ENCODE assay signal across 16 cellular contexts in genomic region chr20:59151820-59152219, GRCh38. TPM values are rescaled to one million over a fixed set of nuclear protein-coding genes. Genes with fewer than 3 reads are reported as not detected.
DNase-seq lines count a peak whose midpoint lies in the region; ATAC-seq lines count a peak whose summit lies in the region.
"Had no signal": no experiment of that assay in that cellular context is flagged by ENCODE, and none has a peak within 500 bp of the region (broad histone marks: within the 10 kb centered on the region; RNA-seq: fewer than 3 reads in every experiment).

No MANE protein-coding gene starts in this region.

- intact Hi-C loops in activated CD4-positive, alpha-beta T cell treated with anti-CD3 and anti-CD28 coated beads, Interleukin-2, amount 10 ng/mL, durations not matched to agents 24 days and 14 days (cut with micrococcal nuclease) = loop anchor here (5.0 kb wide), 1 partner anchor 120 kb away; the partner anchor contains the start of gene ATP5F1E

- H3K4me1 Mint-ChIP-seq in activated CD4-positive, alpha-beta T cell treated with anti-CD3 and anti-CD28 coated beads, Interleukin-2, amount 10 ng/mL, durations not matched to agents 24 days and 14 days = peaks cover 59% of the 10 kb centered on the region
- peaks cover 5 to 23% (median 11%) of the 10 kb centered on the region in 3 donors for H3K4me1 Mint-ChIP-seq in IgD-negative memory B cell
- H3K4me1 Mint-ChIP-seq in activated naive CD4-positive, alpha-beta T cell treated with anti-CD3 and anti-CD28 coated beads, Interleukin-2, amount 50 U/mL, for 24 hours = peaks cover 95% of the 10 kb centered on the region
- peaks cover 56 to 60% of the 10 kb centered on the region in 2 donors for H3K4me1 Mint-ChIP-seq in natural killer cell treated with Interleukin-12 subunit alpha and Interleukin-12 subunit beta and Interleukin-15 and Interleukin-18, amount 100 ng/mL, for 72 hours (ENCODE audit: low read depth in 2 of 2)

- H3K27ac Mint-ChIP-seq in activated CD4-positive, alpha-beta T cell treated with anti-CD3 and anti-CD28 coated beads, Interleukin-2, amount 10 ng/mL, durations not matched to agents 24 days and 14 days = peak overlapping the region; percentile 17
- H3K27ac Mint-ChIP-seq in IgD-negative memory B cell = peak overlapping the region in 2 of 3 donors; percentile 64 to 76
- peak overlapping the region; percentile 86 for H3K27ac Mint-ChIP-seq in activated naive CD4-positive, alpha-beta T cell treated with anti-CD3 and anti-CD28 coated beads, Interleukin-2, amount 50 U/mL, for 24 hours
- peak overlapping the region; percentile 8 to 26 for H3K27ac Mint-ChIP-seq in natural killer cell treated with Interleukin-12 subunit alpha and Interleukin-12 subunit beta and Interleukin-15 and Interleukin-18, amount 100 ng/mL, for 72 hours
- H3K27ac Mint-ChIP-seq: type B pancreatic cell had no signal

- no peak for DNase-seq in activated CD4-positive, alpha-beta T cell treated with anti-CD3 and anti-CD28 coated beads, Interleukin-2, amount 10 ng/mL, durations not matched to agents 24 days and 14 days
- DNase-seq in activated CD4-positive, alpha-beta T cell treated with anti-CD3 and anti-CD28 coated beads, Interleukin-2, amount 50 U/mL, for 4 hours = no peak
- DNase-seq in natural killer cell treated with Interleukin-12 subunit alpha and Interleukin-12 subunit beta and Interleukin-15 and Interleukin-18, amount 100 ng/mL, for 72 hours (ENCODE audit: low spot score) = no peak
- DNase-seq in MV-4-11 (lab: John Stamatoyannopoulos, UW) (no peak), HPDE6-E6E7 (ENCODE audit: extremely low spot score) (no peak)
- DNase-seq: left colon, NCI-H2029, NCI-H446 treated with DMSO at 0.1 percent for 48 hours, sigmoid colon, T1000 had no signal

- H3K9me3 Mint-ChIP-seq in activated CD4-positive, alpha-beta T cell treated with anti-CD3 and anti-CD28 coated beads, Interleukin-2, amount 10 ng/mL, durations not matched to agents 24 days and 14 days = no peaks in the 10 kb centered on the region
- peaks cover 0 to 3% (median 0%) of the 10 kb centered on the region in 3 donors for H3K9me3 Mint-ChIP-seq in IgD-negative memory B cell
- no peaks in the 10 kb centered on the region for H3K9me3 Mint-ChIP-seq in activated naive CD4-positive, alpha-beta T cell treated with anti-CD3 and anti-CD28 coated beads, Interleukin-2, amount 50 U/mL, for 24 hours
- H3K9me3 Mint-ChIP-seq in natural killer cell treated with Interleukin-12 subunit alpha and Interleukin-12 subunit beta and Interleukin-15 and Interleukin-18, amount 100 ng/mL, for 72 hours = no peaks in the 10 kb centered on the region
- H3K9me3 Mint-ChIP-seq: type B pancreatic cell had no signal

- peaks cover 4% of the 10 kb centered on the region for H3K36me3 Mint-ChIP-seq in activated CD4-positive, alpha-beta T cell treated with anti-CD3 and anti-CD28 coated beads, Interleukin-2, amount 10 ng/mL, durations not matched to agents 24 days and 14 days (ENCODE audit: low read depth)
- no peaks in the 10 kb centered on the region for H3K36me3 Mint-ChIP-seq in IgD-negative memory B cell
- H3K36me3 Mint-ChIP-seq in activated naive CD4-positive, alpha-beta T cell treated with anti-CD3 and anti-CD28 coated beads, Interleukin-2, amount 50 U/mL, for 24 hours = peaks cover 2% of the 10 kb centered on the region
- peaks cover 1% of the 10 kb centered on the region for H3K36me3 Mint-ChIP-seq in natural killer cell treated with Interleukin-12 subunit alpha and Interleukin-12 subunit beta and Interleukin-15 and Interleukin-18, amount 100 ng/mL, for 72 hours
- H3K36me3 Mint-ChIP-seq: type B pancreatic cell had no signal

- H3K4me3 Mint-ChIP-seq in activated CD4-positive, alpha-beta T cell treated with anti-CD3 and anti-CD28 coated beads, Interleukin-2, amount 10 ng/mL, durations not matched to agents 24 days and 14 days = no peak overlapping the region
- H3K4me3 Mint-ChIP-seq in IgD-negative memory B cell = no peak overlapping the region
- peak overlapping the region; percentile 53 for H3K4me3 Mint-ChIP-seq in activated naive CD4-positive, alpha-beta T cell treated with anti-CD3 and anti-CD28 coated beads, Interleukin-2, amount 50 U/mL, for 24 hours
- no peak overlapping the region for H3K4me3 Mint-ChIP-seq in natural killer cell treated with Interleukin-12 subunit alpha and Interleukin-12 subunit beta and Interleukin-15 and Interleukin-18, amount 100 ng/mL, for 72 hours
- H3K4me3 Mint-ChIP-seq: type B pancreatic cell had no signal

- peak; percentile 71 for ATAC-seq in natural killer cell treated with Interleukin-12 subunit alpha and Interleukin-12 subunit beta and Interleukin-15 and Interleukin-18, amount 100 ng/mL, for 72 hours
- no peak for ATAC-seq in HG02885 (IDR thresholded peaks at IDR 0.05; ENCODE audit: poor library complexity, unreplicated experiment)
- ATAC-seq: A549, left colon had no signal

- H3K27me3 Mint-ChIP-seq in activated CD4-positive, alpha-beta T cell treated with anti-CD3 and anti-CD28 coated beads, Interleukin-2, amount 10 ng/mL, durations not matched to agents 24 days and 14 days = no peaks in the 10 kb centered on the region
- H3K27me3 Mint-ChIP-seq in IgD-negative memory B cell = peaks cover 11% of the 10 kb centered on the region
- H3K27me3 Mint-ChIP-seq in activated naive CD4-positive, alpha-beta T cell treated with anti-CD3 and anti-CD28 coated beads, Interleukin-2, amount 50 U/mL, for 24 hours = no peaks in the 10 kb centered on the region
- peaks cover 8 to 10% of the 10 kb centered on the region in 2 donors for H3K27me3 Mint-ChIP-seq in natural killer cell treated with Interleukin-12 subunit alpha and Interleukin-12 subunit beta and Interleukin-15 and Interleukin-18, amount 100 ng/mL, for 72 hours

RNA-seq across cellular contexts. Expression of gene ZNF831, which starts 11.8 kb away (rescaled TPM):
- total RNA-seq in activated CD4-positive, alpha-beta T cell treated with anti-CD3 and anti-CD28 coated beads, Interleukin-2, amount 10 ng/mL, durations not matched to agents 24 days and 14 days = 3.1 and 3.4 TPM in 2 replicates
- polyA plus RNA-seq in IgD-negative memory B cell = 1.2 TPM
- 1 to 10 TPM; 3.3 to 5.7 TPM for total RNA-seq in natural killer cell treated with Interleukin-12 subunit alpha and Interleukin-12 subunit beta and Interleukin-15 and Interleukin-18, amount 100 ng/mL, for 72 hours
- total RNA-seq: osteoblast had no signal
- polyA plus RNA-seq: A549 had no signal

Comparison
In these comparisons a context has a peak if more than half of its experiments do, and no peak if none do; other contexts are left out.
1. H3K27ac Mint-ChIP-seq: peak in every context shown above with its lines; median percentile 86 in activated naive CD4-positive, alpha-beta T cell treated with anti-CD3 and anti-CD28 coated beads, Interleukin-2, amount 50 U/mL, for 24 hours; 70 in IgD-negative memory B cell; 17 in activated CD4-positive, alpha-beta T cell treated with anti-CD3 and anti-CD28 coated beads, Interleukin-2, amount 10 ng/mL, durations not matched to agents 24 days and 14 days; 17 in natural killer cell treated with Interleukin-12 subunit alpha and Interleukin-12 subunit beta and Interleukin-15 and Interleukin-18, amount 100 ng/mL, for 72 hours.